19 cellular contexts compared by ENCODE assay signal in genomic region chr13:110430391-110431338, GRCh38.
"Had no signal": no experiment of that assay in that cellular context is flagged by ENCODE, and none has a peak within 500 bp of the region (broad histone marks: within the 10 kb centered on the region; RNA-seq: fewer than 3 reads in every experiment).

No MANE protein-coding gene starts in this region.

- H3K9me3 Mint-ChIP-seq: activated CD4-positive, alpha-beta memory T cell treated with anti-CD3 and anti-CD28 coated beads for 36 hours; activated T-helper 2 cell treated with anti-CD3 and anti-CD28 coated beads, Interferon-gamma antibody, Interleukin-2, Interleukin-4, amounts not matched to agents 10 μg/mL and 5 μg/mL and 100 μg/mL, durations not matched to agents 14 hours and 24 hours and 36 hours; brain; central memory CD8-positive, alpha-beta T cell; naive thymus-derived CD8-positive, alpha-beta T cell; stimulated activated memory B cell treated with anti-CD40 and anti-IgM and Interleukin-4, amounts not matched to agents 10 μg/mL and 1 μg/mL and 100 μg/mL, for 72 hours had no signal

- ATAC-seq: activated CD4-positive, alpha-beta T cell treated with anti-CD3 and anti-CD28 coated beads for 36 hours; naive thymus-derived CD8-positive, alpha-beta T cell; stimulated activated memory B cell treated with anti-CD40 and anti-IgM and Interleukin-4, amounts not matched to agents 10 μg/mL and 1 μg/mL and 100 μg/mL, for 72 hours had no signal

- H3K27me3 ChIP-seq: right lobe of liver had no signal

- H3K27ac Mint-ChIP-seq: activated CD4-positive, alpha-beta memory T cell treated with anti-CD3 and anti-CD28 coated beads for 36 hours; activated CD4-positive, alpha-beta T cell treated with anti-CD3 and anti-CD28 coated beads for 36 hours; activated T-helper 2 cell treated with anti-CD3 and anti-CD28 coated beads, Interferon-gamma antibody, Interleukin-2, Interleukin-4, amounts not matched to agents 10 μg/mL and 5 μg/mL and 100 μg/mL, durations not matched to agents 14 hours and 24 hours and 36 hours; brain; naive thymus-derived CD8-positive, alpha-beta T cell; stimulated activated memory B cell treated with anti-CD40 and anti-IgM and Interleukin-4, amounts not matched to agents 10 μg/mL and 1 μg/mL and 100 μg/mL, for 72 hours had no signal

- DNase-seq: activated CD4-positive, alpha-beta memory T cell treated with anti-CD3 and anti-CD28 coated beads for 36 hours; activated CD4-positive, alpha-beta T cell treated with anti-CD3 and anti-CD28 coated beads for 36 hours; activated naive CD4-positive, alpha-beta T cell treated with Interleukin-2 at 50 U/mL for 16 hours; activated T-cell treated with anti-CD3 and anti-CD28 coated beads, Interleukin-2, amount 50 U/mL, for 1 hour; effector CD8-positive, alpha-beta T cell; foreskin fibroblast; glutamatergic neuron; kidney; mesendoderm; naive thymus-derived CD8-positive, alpha-beta T cell; right lobe of liver; spleen; stimulated activated CD4-positive, alpha-beta T cell treated with anti-CD3 and anti-CD28 coated beads, Interleukin-4, amount 100 ng/mL, for 4 hours; SW 1271 had no signal

- H3K4me3 Mint-ChIP-seq: activated CD4-positive, alpha-beta memory T cell treated with anti-CD3 and anti-CD28 coated beads for 36 hours; activated CD4-positive, alpha-beta T cell treated with anti-CD3 and anti-CD28 coated beads for 36 hours; brain; central memory CD8-positive, alpha-beta T cell; stimulated activated memory B cell treated with anti-CD40 and anti-IgM and Interleukin-4, amounts not matched to agents 10 μg/mL and 1 μg/mL and 100 μg/mL, for 72 hours had no signal

- H3K27ac ChIP-seq: right lobe of liver had no signal

- H3K4me1 Mint-ChIP-seq: activated CD4-positive, alpha-beta T cell treated with anti-CD3 and anti-CD28 coated beads for 36 hours; central memory CD8-positive, alpha-beta T cell; naive thymus-derived CD8-positive, alpha-beta T cell; stimulated activated memory B cell treated with anti-CD40 and anti-IgM and Interleukin-4, amounts not matched to agents 10 μg/mL and 1 μg/mL and 100 μg/mL, for 72 hours had no signal

- H3K36me3 Mint-ChIP-seq: activated CD4-positive, alpha-beta memory T cell treated with anti-CD3 and anti-CD28 coated beads for 36 hours; naive thymus-derived CD8-positive, alpha-beta T cell; stimulated activated memory B cell treated with anti-CD40 and anti-IgM and Interleukin-4, amounts not matched to agents 10 μg/mL and 1 μg/mL and 100 μg/mL, for 72 hours had no signal

- H3K27me3 Mint-ChIP-seq: brain had no signal

- H3K9me3 ChIP-seq: prostate gland, right lobe of liver, spleen had no signal

- H3K4me3 ChIP-seq: prostate gland, right lobe of liver, spleen had no signal

- H3K36me3 ChIP-seq: prostate gland had no signal
